ENCODE assay signal across 27 cellular contexts in the genomic region with DNA sequence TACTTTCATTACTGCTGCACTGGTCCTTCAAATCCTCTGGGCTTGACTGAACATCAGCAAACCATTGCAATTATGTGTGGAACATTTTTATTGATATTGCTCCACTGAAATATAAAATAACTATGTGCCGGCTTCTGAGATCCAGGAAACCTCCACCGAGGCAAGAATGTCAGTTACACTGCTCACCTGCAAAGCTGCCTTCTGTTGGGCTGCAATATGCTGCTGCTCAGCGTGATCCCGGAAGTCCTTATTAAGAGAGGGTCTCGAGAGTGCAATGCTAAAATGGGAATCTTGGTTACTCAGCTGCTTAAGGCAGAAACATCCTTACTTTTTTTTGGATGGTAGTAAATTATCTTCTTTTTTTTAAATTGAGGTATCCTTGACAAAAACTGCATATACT.
"Had no signal": no experiment of that assay in that cellular context is flagged by ENCODE, and none has a peak within 500 bp of the region (broad histone marks: within the 10 kb centered on the region; RNA-seq: fewer than 3 reads in every experiment).

No MANE protein-coding gene starts in this region.

- H2AFZ ChIP-seq: neural progenitor cell, parathyroid adenoma had no signal

- H3K27me3 Mint-ChIP-seq: progenitor cell of endocrine pancreas; stimulated activated naive B cell treated with anti-CD40 and anti-IgM and Interleukin-4, amounts not matched to agents 10 μg/mL and 1 μg/mL and 100 μg/mL, for 72 hours; stimulated activated naive CD8-positive, alpha-beta T cell treated with anti-CD3 and anti-CD28 coated beads, Interleukin-15, Interleukin-2, amounts not matched to agents 100 ng/mL and 50 ng/mL, for 24 hours had no signal

- H3K27me3 ChIP-seq: neural progenitor cell, ovary, right lobe of liver, sigmoid colon, stomach, thyroid gland, tibial nerve, upper lobe of left lung, vagina had no signal

- H3K4me1 Mint-ChIP-seq: nephron; stimulated activated effector memory CD8-positive, alpha-beta T cell treated with anti-CD3 and anti-CD28 coated beads, Interleukin-12 subunit alpha, Interleukin-12 subunit beta, amount 100 ng/mL, for 72 hours; stimulated activated naive B cell treated with anti-CD40 and anti-IgM and Interleukin-4, amounts not matched to agents 10 μg/mL and 1 μg/mL and 100 μg/mL, for 72 hours had no signal

- H3K36me3 ChIP-seq: ovary had no signal

- H3K4me1 ChIP-seq: neural progenitor cell, psoas muscle, right lobe of liver, sigmoid colon, stomach, thyroid gland, tibial nerve, upper lobe of left lung, vagina had no signal

- H3K4me3 Mint-ChIP-seq: nephron; neural progenitor cell; stimulated activated effector memory CD8-positive, alpha-beta T cell treated with anti-CD3 and anti-CD28 coated beads, Interleukin-12 subunit alpha, Interleukin-12 subunit beta, amount 100 ng/mL, for 72 hours; stimulated activated naive B cell treated with anti-CD40 and anti-IgM and Interleukin-4, amounts not matched to agents 10 μg/mL and 1 μg/mL and 100 μg/mL, for 72 hours; stimulated activated naive CD8-positive, alpha-beta T cell treated with anti-CD3 and anti-CD28 coated beads, Interleukin-15, Interleukin-2, amounts not matched to agents 100 ng/mL and 50 ng/mL, for 24 hours had no signal

- H3K27ac Mint-ChIP-seq: nephron; neural progenitor cell; progenitor cell of endocrine pancreas; stimulated activated effector memory CD8-positive, alpha-beta T cell treated with anti-CD3 and anti-CD28 coated beads, Interleukin-12 subunit alpha, Interleukin-12 subunit beta, amount 100 ng/mL, for 72 hours; stimulated activated naive B cell treated with anti-CD40 and anti-IgM and Interleukin-4, amounts not matched to agents 10 μg/mL and 1 μg/mL and 100 μg/mL, for 72 hours; stimulated activated naive CD8-positive, alpha-beta T cell treated with anti-CD3 and anti-CD28 coated beads, Interleukin-15, Interleukin-2, amounts not matched to agents 100 ng/mL and 50 ng/mL, for 24 hours had no signal

- H3K79me2 ChIP-seq: parathyroid adenoma had no signal

- DNase-seq: occipital lobe; ovary; posterior cingulate gyrus; psoas muscle; right cardiac atrium; right lobe of liver; sigmoid colon; small intestine; stimulated activated CD4-positive, alpha-beta T cell treated with anti-CD3 and anti-CD28 coated beads, Interleukin-15, amount 100 ng/mL, for 24 hours; stimulated activated CD4-positive, alpha-beta T cell treated with anti-CD3 and anti-CD28 coated beads, Interleukin-2, amount 100 ng/mL, for 24 hours; stimulated activated CD4-positive, alpha-beta T cell treated with anti-CD3 and anti-CD28 coated beads, Interleukin-2, amount 100 ng/mL, for 48 hours; stimulated activated CD4-positive, alpha-beta T cell treated with anti-CD3 and anti-CD28 coated beads, Interleukin-4, amount 100 ng/mL, for 24 hours; stimulated activated naive B cell treated with anti-CD40 and anti-IgM and Interleukin-4, amounts not matched to agents 10 μg/mL and 1 μg/mL and 100 μg/mL, for 72 hours; stimulated activated naive CD4-positive, alpha-beta T cell treated with Interleukin-2 at 50 U/mL for 16 hours; stomach; thyroid gland; trophoblast cell; upper lobe of left lung had no signal

- H3K4me3 ChIP-seq: neural progenitor cell, ovary, psoas muscle, right lobe of liver, sigmoid colon, stomach, thoracic aorta, thyroid gland, tibial nerve, upper lobe of left lung, vagina had no signal

- ATAC-seq: psoas muscle; right cardiac atrium; right lobe of liver; stimulated activated effector memory CD8-positive, alpha-beta T cell treated with anti-CD3 and anti-CD28 coated beads, Interleukin-12 subunit alpha, Interleukin-12 subunit beta, amount 100 ng/mL, for 72 hours; stimulated activated naive B cell treated with anti-CD40 and anti-IgM and Interleukin-4, amounts not matched to agents 10 μg/mL and 1 μg/mL and 100 μg/mL, for 72 hours had no signal

- H3K27ac ChIP-seq: neural progenitor cell, ovary, parathyroid adenoma, psoas muscle, right lobe of liver, sigmoid colon, stomach, thoracic aorta, thyroid gland, tibial nerve, upper lobe of left lung, vagina had no signal

- H3K4me2 ChIP-seq: neural progenitor cell had no signal

- H3K9me3 Mint-ChIP-seq: nephron; neural progenitor cell; stimulated activated effector memory CD8-positive, alpha-beta T cell treated with anti-CD3 and anti-CD28 coated beads, Interleukin-12 subunit alpha, Interleukin-12 subunit beta, amount 100 ng/mL, for 72 hours; stimulated activated naive B cell treated with anti-CD40 and anti-IgM and Interleukin-4, amounts not matched to agents 10 μg/mL and 1 μg/mL and 100 μg/mL, for 72 hours; stimulated activated naive CD8-positive, alpha-beta T cell treated with anti-CD3 and anti-CD28 coated beads, Interleukin-15, Interleukin-2, amounts not matched to agents 100 ng/mL and 50 ng/mL, for 24 hours had no signal
